ENCODE assay signal across 20 cellular contexts in genomic region chr6:100803264-100803663, GRCh38.
DNase-seq lines count a peak whose midpoint lies in the region; ATAC-seq and TF ChIP-seq lines count a peak whose summit lies in the region.
"Had no signal": no experiment of that assay in that cellular context is flagged by ENCODE, and none has a peak within 500 bp of the region (broad histone marks: within the 10 kb centered on the region; RNA-seq: fewer than 3 reads in every experiment).

No MANE protein-coding gene starts in this region.

- H3K4me3 ChIP-seq in epithelial cell of proximal tubule (ENCODE audit: low read depth, low read length): no peak overlapping the region
- H3K4me3 ChIP-seq in psoas muscle: no peak overlapping the region
- H3K4me3 ChIP-seq: skin epidermis, transverse colon had no signal

- no peak for DNase-seq in left ventricle myocardium superior
- no peak for DNase-seq in Right ventricle myocardium inferior (ENCODE audit: missing footprints)
- peak; percentile 70 for DNase-seq in NCI-H2029 treated with DMSO at 0.1 percent for 48 hours (lab: John Stamatoyannopoulos, UW)
- DNase-seq in epithelial cell of proximal tubule (ENCODE audit: low read depth): peak; percentile 19
- DNase-seq in GDM1 (lab: John Stamatoyannopoulos, UW): no peak
- DNase-seq in GM10266 (ENCODE audit: extremely low spot score): no peak
- DNase-seq in psoas muscle: no peak
- DNase-seq: activated CD4-positive, alpha-beta T cell treated with anti-CD3 and anti-CD28 coated beads, Interleukin-2, amount 10 ng/mL, durations not matched to agents 7 days and 5 days; activated naive CD8-positive, alpha-beta T cell treated with anti-CD3 and anti-CD28 coated beads, Interleukin-2, amount 50 U/mL, for 24 hours; CD8-positive, alpha-beta memory T cell; DND-41; effector memory CD8-positive, alpha-beta T cell; glutamatergic neuron; NCI-H1694; stimulated activated naive CD8-positive, alpha-beta T cell treated with anti-CD3 and anti-CD28 coated beads, Interleukin-15, Interleukin-2, amounts not matched to agents 100 U/mL and 50 U/mL, for 24 hours; SW 1271; transverse colon had no signal

- no peaks in the 10 kb centered on the region for H3K9me3 ChIP-seq in psoas muscle
- H3K9me3 ChIP-seq: transverse colon had no signal

- H3K4me1 ChIP-seq in psoas muscle: no peaks in the 10 kb centered on the region
- H3K4me1 ChIP-seq: transverse colon had no signal

- peak; percentile 32 for ATAC-seq in left ventricle myocardium superior
- no peak for ATAC-seq in Right ventricle myocardium inferior
- ATAC-seq in GM19023 (IDR thresholded peaks at IDR 0.05; ENCODE audit: unreplicated experiment): no peak
- no peak for ATAC-seq in psoas muscle
- ATAC-seq: activated naive CD8-positive, alpha-beta T cell treated with anti-CD3 and anti-CD28 coated beads, Interleukin-2, amount 50 U/mL, for 24 hours; effector memory CD8-positive, alpha-beta T cell; left lobe of liver; stimulated activated naive CD8-positive, alpha-beta T cell treated with anti-CD3 and anti-CD28 coated beads, Interleukin-15, Interleukin-2, amounts not matched to agents 100 U/mL and 50 U/mL, for 24 hours had no signal

- no peak overlapping the region for H3K27ac ChIP-seq in psoas muscle
- H3K27ac ChIP-seq: skin epidermis, transverse colon had no signal

- no peak for TF ChIP-seq CTCF in epithelial cell of proximal tubule (conservative IDR thresholded peaks at IDR 0.05; ENCODE audit: low read depth, low read length)
- no peak for TF ChIP-seq CTCF in GM10266 (IDR thresholded peaks at IDR 0.05; ENCODE audit: control insufficient read depth, insufficient read depth, low read depth, missing control alignments)
- no peak for TF ChIP-seq CTCF in psoas muscle (IDR thresholded peaks at IDR 0.05)

- H3K36me3 ChIP-seq in psoas muscle (ENCODE audit: insufficient read depth in 1 of 2, low read depth in 1 of 2): peaks cover 0 to 6% of the 10 kb centered on the region in 2 donors
- H3K36me3 ChIP-seq: transverse colon had no signal

- WGBS in psoas muscle, 3 donors: 94 to 100% (median 97%) methylated on average over 1 of the region's 1 CpG

- H3K27me3 ChIP-seq in psoas muscle (ENCODE audit: insufficient read depth in 3 of 3, low read length in 2 of 3): no peaks in the 10 kb centered on the region
- H3K27me3 ChIP-seq: transverse colon had no signal

- intact Hi-C loops in left ventricle myocardium superior (cut with micrococcal nuclease): no loop called here
- intact Hi-C loops in Right ventricle myocardium inferior (cut with DNase I): no loop called here
- intact Hi-C loops in psoas muscle (cut with DNase I): no loop called here

Comparison
In these comparisons a context has a peak if more than half of its experiments do, and no peak if none do; other contexts are left out.
1. DNase-seq: peak in NCI-H2029 treated with DMSO at 0.1 percent for 48 hours (single experiment) and epithelial cell of proximal tubule (single experiment); none in left ventricle myocardium superior (single experiment), Right ventricle myocardium inferior (single experiment), GDM1 (single experiment), GM10266 (single experiment) and psoas muscle (0 of 2).